1 cellular context compared by ENCODE assay signal in genomic region chr19:18173054-18173571, GRCh38.
TF ChIP-seq lines count a peak whose summit lies in the region.

No MANE protein-coding gene starts in this region.

TF ChIP-seq in HCT116, 20 proteins besides CTCF, POLR2A, EP300 and RAD21 (continued from another document):
- no peak for TF ChIP-seq ZBTB33 (IDR thresholded peaks at IDR 0.05; ENCODE audit: extremely low read depth, insufficient replicate concordance, low read length)
TF ChIP-seq in HCT116: peak in this region for 0.
